ENCODE assay signal across 5 cellular contexts in genomic region chr7:111460695-111461094, GRCh38.
"Had no signal": no experiment of that assay in that cellular context is flagged by ENCODE, and none has a peak within 500 bp of the region (broad histone marks: within the 10 kb centered on the region; RNA-seq: fewer than 3 reads in every experiment).

No MANE protein-coding gene starts in this region.

- FAIRE-seq: HTR-8/SVneo had no signal

- H3K27ac ChIP-seq: HL-60, KMS-11 had no signal

- H3K4me2 ChIP-seq: KMS-11 had no signal

- H3K9ac ChIP-seq: KMS-11 had no signal

- DNase-seq: KBM-7, KG1 had no signal
